ENCODE assay signal across 13 cellular contexts in the genomic region with DNA sequence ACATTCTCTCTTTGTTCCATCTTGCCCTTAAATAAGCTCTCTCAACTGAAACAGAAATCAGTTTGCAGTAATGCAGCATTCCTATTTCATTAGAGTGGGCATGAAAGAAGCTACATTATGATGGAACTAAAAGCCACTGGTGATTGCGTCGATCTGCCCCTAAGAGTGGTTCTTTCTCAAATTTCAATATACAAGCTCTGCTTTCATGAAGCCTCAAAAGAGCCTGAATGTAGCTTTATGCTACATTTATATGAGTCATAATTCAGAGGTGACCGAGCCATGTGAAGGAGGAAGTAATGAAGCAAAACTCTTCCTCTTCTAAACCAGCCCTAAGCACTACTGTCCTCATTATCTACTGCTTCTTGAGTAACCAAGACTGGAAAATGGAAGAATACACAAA.
DNase-seq lines count a peak whose midpoint lies in the region; ATAC-seq and TF ChIP-seq lines count a peak whose summit lies in the region.
"Had no signal": no experiment of that assay in that cellular context is flagged by ENCODE, and none has a peak within 500 bp of the region (broad histone marks: within the 10 kb centered on the region; RNA-seq: fewer than 3 reads in every experiment).

No MANE protein-coding gene starts in this region.

- peaks cover 11% of the 10 kb centered on the region for H3K4me1 Mint-ChIP-seq in activated B cell treated with CpG ODN at 0.5 μM for 24 hours

- H3K27me3 Mint-ChIP-seq in activated B cell treated with CpG ODN at 0.5 μM for 24 hours = peaks cover 8% of the 10 kb centered on the region

- H3K27ac Mint-ChIP-seq in activated B cell treated with CpG ODN at 0.5 μM for 24 hours = no peak overlapping the region

- no peak for TF ChIP-seq POLR2A in NB4 (IDR thresholded peaks at IDR 0.05; ENCODE audit: extremely low read depth, insufficient read length)

- ATAC-seq in activated B cell treated with CpG ODN at 0.5 μM for 24 hours (ENCODE audit: low read depth) (peak; percentile 88), HG02973 (IDR thresholded peaks at IDR 0.05; ENCODE audit: unreplicated experiment) (no peak)
- ATAC-seq: left lobe of liver, SK-N-SH treated with all-trans-retinoic acid at 6 μM for 48 hours had no signal

- intact Hi-C loops in activated B cell treated with CpG ODN at 0.5 μM for 24 hours (cut with micrococcal nuclease) = loop anchor here (1.0 to 2.0 kb wide), 2 partner anchors 11 to 14 kb away; no protein-coding TSS in a partner anchor

- no peak overlapping the region for H3K4me3 Mint-ChIP-seq in activated B cell treated with CpG ODN at 0.5 μM for 24 hours

- H3K4me3 ChIP-seq in NB4 (ENCODE audit: low read depth, low read length) = no peak overlapping the region
- H3K4me3 ChIP-seq: thoracic aorta had no signal

- peaks cover 8% of the 10 kb centered on the region for H3K9me3 Mint-ChIP-seq in activated B cell treated with CpG ODN at 0.5 μM for 24 hours

- no peak for TF ChIP-seq CTCF in NB4 (IDR thresholded peaks at IDR 0.05; ENCODE audit: low read depth, low read length)
- no peak for TF ChIP-seq CTCF in activated B cell treated with CpG ODN at 0.5 μM for 24 hours (IDR thresholded peaks at IDR 0.05)

- no peaks in the 10 kb centered on the region for H3K36me3 Mint-ChIP-seq in activated B cell treated with CpG ODN at 0.5 μM for 24 hours (ENCODE audit: low read depth)

- POLR2A ChIA-PET in activated B cell treated with CpG ODN at 0.5 μM for 24 hours (lab: Charles Lee) = no interaction called here

- CTCF ChIA-PET in activated B cell treated with CpG ODN at 0.5 μM for 24 hours (lab: Charles Lee) = interaction anchor here (0.7 to 3.2 kb wide), 5 partner anchors 16 to 182 kb away, joined by 3 to 15 read pairs (median 5); a partner anchor contains a TSS

- peak; percentile 78 for DNase-seq in SIG-M5 treated with dmso at 0.1 percent for 504 hours (lab: John Stamatoyannopoulos, UW; ENCODE audit: unreplicated experiment)
- DNase-seq in SIG-M5 (lab: John Stamatoyannopoulos, UW) = no peak
- peak; percentile 45 for DNase-seq in NB4 (ENCODE audit: low read depth)
- no peak for DNase-seq in activated B cell treated with CpG ODN at 0.5 μM for 24 hours
- DNase-seq in renal cortical epithelial cell (ENCODE audit: low read depth) = peak; percentile 7
- no peak for DNase-seq in COR-L47 (lab: John Stamatoyannopoulos, UW)
- no peak for DNase-seq in activated CD4-positive, alpha-beta T cell treated with anti-CD3 and anti-CD28 coated beads for 48 hours
- DNase-seq: NCI-H226, WERI-Rb-1 had no signal

Comparison
In these comparisons a context has a peak if more than half of its experiments do, and no peak if none do; other contexts are left out.
1. DNase-seq: peak in SIG-M5 treated with dmso at 0.1 percent for 504 hours (single experiment), NB4 (single experiment) and renal cortical epithelial cell (single experiment); none in SIG-M5 (single experiment), activated B cell treated with CpG ODN at 0.5 μM for 24 hours (single experiment), COR-L47 (single experiment) and activated CD4-positive, alpha-beta T cell treated with anti-CD3 and anti-CD28 coated beads for 48 hours (single experiment).